Comparison of ENCODE assay signal across 2 cellular contexts in genomic region chr2:142871396-142871795, GRCh38.
A peak's percentile ranks its signal among the peaks of the same experiment; 100 is the strongest.
TF ChIP-seq lines count a peak whose summit lies in the region.

No MANE protein-coding gene starts in this region.

TF ChIP-seq in A549, 52 proteins besides CTCF, POLR2A, EP300 and RAD21 (continued from another document):
- peak; percentile 85; the same call in 1 of the 2 replicates for TF ChIP-seq HOXB13 (CRISPR knock-in tag; IDR thresholded peaks at IDR 0.05; ENCODE audit: low read depth)
- TF ChIP-seq, protein P1, sequence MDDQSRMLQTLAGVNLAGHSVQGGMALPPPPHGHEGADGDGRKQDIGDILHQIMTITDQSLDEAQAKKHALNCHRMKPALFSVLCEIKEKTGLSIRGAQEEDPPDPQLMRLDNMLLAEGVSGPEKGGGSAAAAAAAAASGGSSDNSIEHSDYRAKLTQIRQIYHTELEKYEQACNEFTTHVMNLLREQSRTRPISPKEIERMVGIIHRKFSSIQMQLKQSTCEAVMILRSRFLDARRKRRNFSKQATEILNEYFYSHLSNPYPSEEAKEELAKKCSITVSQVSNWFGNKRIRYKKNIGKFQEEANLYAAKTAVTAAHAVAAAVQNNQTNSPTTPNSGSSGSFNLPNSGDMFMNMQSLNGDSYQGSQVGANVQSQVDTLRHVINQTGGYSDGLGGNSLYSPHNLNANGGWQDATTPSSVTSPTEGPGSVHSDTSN (IDR thresholded peaks at IDR 0.05), result no peak
- TF ChIP-seq NR3C1 (IDR thresholded peaks at IDR 0.05), result no peak
- TF ChIP-seq KDM5A (IDR thresholded peaks at IDR 0.05), result no peak
- TF ChIP-seq TP53 (CRISPR knock-in tag; IDR thresholded peaks at IDR 0.05), result 0 out of 2 replicates have a peak, but pooled peaks have one; percentile 52
- TF ChIP-seq FOSL2 (IDR thresholded peaks at IDR 0.05), result no peak
- peak; percentile 3; the same call in 1 of the 2 replicates for TF ChIP-seq FOSL2 (CRISPR knock-in tag; IDR thresholded peaks at IDR 0.05)
- TF ChIP-seq POLR2AphosphoS2 (conservative IDR thresholded peaks at IDR 0.05; ENCODE audit: low read length), result no peak

TF ChIP-seq in WTC11, 78 proteins besides CTCF, POLR2A, EP300 and RAD21 (continued from another document):
- no peak for TF ChIP-seq CREB1 (CRISPR knock-in tag; IDR thresholded peaks at IDR 0.05)
